In the genomic region with DNA sequence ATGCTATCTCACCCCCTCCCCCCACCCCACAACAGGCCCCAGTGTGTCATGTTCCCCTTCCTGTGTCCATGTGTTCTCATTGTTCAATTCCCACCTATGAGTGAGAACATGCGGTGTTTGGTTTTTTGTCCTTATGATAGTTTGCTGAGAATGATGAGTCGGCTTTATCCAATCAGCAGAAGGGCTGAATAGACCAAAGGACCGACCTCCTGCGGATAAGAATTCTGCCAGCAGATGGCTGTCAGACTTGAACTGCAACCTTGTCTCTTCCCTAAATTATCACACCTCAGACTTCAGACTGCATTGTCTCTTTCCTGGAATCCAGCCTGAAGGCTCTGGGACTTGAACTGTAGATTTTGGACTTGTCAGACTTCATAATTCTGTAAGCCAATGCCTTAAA, we compare ENCODE assay signal across 8 cellular contexts.
A peak's percentile ranks its signal among the peaks of the same experiment; 100 is the strongest.
DNase-seq lines count a peak whose midpoint lies in the region; ATAC-seq, FAIRE-seq and TF ChIP-seq lines count a peak whose summit lies in the region.
"Not testable (repeated sequence)": the region's sequence is repeated elsewhere in the genome, so short reads cannot be mapped to it uniquely, and the experiment has no call there.

No MANE protein-coding gene starts in this region.

- in situ Hi-C loops in HepG2 (cut with HindIII; ENCODE audit: extremely low pct_ligation_motif_present, low pct_unique_long_range_greater_than_20kb), result not testable (repeated sequence)

- H3K4me3 ChIP-seq in RWPE2 (ENCODE audit: severe bottlenecking); HepG2 (replicated peaks in 1 of 3; ENCODE audit: insufficient read depth in 1 of 3, low read depth in 2 of 3, low read length in 3 of 3): not testable (repeated sequence)

- not testable (repeated sequence) for TF ChIP-seq RAD21 in HepG2 (CRISPR knock-in tag; IDR thresholded peaks at IDR 0.05)

- H4K20me1 ChIP-seq in HepG2 (ENCODE audit: insufficient read depth, low read length), result not testable (repeated sequence)

- TF ChIP-seq CTCF in 22Rv1 (IDR thresholded peaks at IDR 0.05) (peak; percentile 21; the same call in 1 of the 2 replicates), VCaP (conservative IDR thresholded peaks at IDR 0.05) (peak; percentile 35), foreskin keratinocyte (conservative IDR thresholded peaks at IDR 0.05) (peak; percentile 27)
- TF ChIP-seq CTCF in RWPE2 (IDR thresholded peaks at IDR 0.05; ENCODE audit: poor library complexity, severe bottlenecking); HepG2 (CRISPR knock-in tag; IDR thresholded peaks at IDR 0.05): not testable (repeated sequence)

- H3K27me3 ChIP-seq in RWPE2 (ENCODE audit: insufficient read depth, poor library complexity, severe bottlenecking); foreskin keratinocyte; HepG2 (ENCODE audit: control insufficient read depth in 1 of 2, insufficient read depth in 2 of 2, low read length in 2 of 2): not testable (repeated sequence)

- POLR2A ChIA-PET in HepG2 (lab: Yijun Ruan, JAX), result not testable (repeated sequence)

- 15% methylated on average over 4 of the region's 4 CpGs for WGBS in HepG2 (ENCODE audit: low lambda C conversion rate)

- ATAC-seq in RWPE2 (ENCODE audit: low read depth) (peak; percentile 27; the same call in 1 of the 3 replicates), foreskin keratinocyte (peak; percentile 46)
- not testable (repeated sequence) for ATAC-seq in HepG2

- not testable (repeated sequence) for H3K9ac ChIP-seq in HepG2 (ENCODE audit: insufficient read depth, low read depth, low read length)

- H3K79me2 ChIP-seq in HepG2 (ENCODE audit: insufficient read depth, low read length), result not testable (repeated sequence)

- H2AFZ ChIP-seq in HepG2 (ENCODE audit: low read length), result not testable (repeated sequence)

- not testable (repeated sequence) for BruUV-seq in HepG2 (replicated peaks; lab: Mats Ljungman, UMichigan)

- TF ChIP-seq POLR2A in HepG2 (IDR thresholded peaks at IDR 0.05; ENCODE audit: insufficient read depth in 1 of 2, low read depth in 2 of 2, low read length in 2 of 2), result not testable (repeated sequence)

- H3K4me2 ChIP-seq in HepG2 (ENCODE audit: low read depth, low read length), result not testable (repeated sequence)

- intact Hi-C loops in HepG2 (cut with micrococcal nuclease; ENCODE audit: unreplicated experiment), result not testable (repeated sequence)

- not testable (repeated sequence) for H3K36me3 ChIP-seq in RWPE2 (ENCODE audit: low read depth); HepG2 (replicated peaks in 1 of 2; ENCODE audit: control insufficient read depth in 1 of 2, insufficient read depth in 2 of 2, low read length in 2 of 2)

- CTCF ChIA-PET in HepG2 (lab: Yijun Ruan, JAX; ENCODE audit: low intra/inter-chr PET ratio, low total read pairs), result not testable (repeated sequence)

- not testable (repeated sequence) for H3K9me3 ChIP-seq in RWPE2 (ENCODE audit: severe bottlenecking); HepG2 (ENCODE audit: low read length)

- not testable (repeated sequence) for TF ChIP-seq EP300 in HepG2 (IDR thresholded peaks at IDR 0.05; ENCODE audit: low read depth in 2 of 2, low read length in 2 of 2); HepG2 (CRISPR knock-in tag; IDR thresholded peaks at IDR 0.05; ENCODE audit: borderline replicate concordance)

- H3K4me1 ChIP-seq in RWPE2 (ENCODE audit: insufficient read depth, poor library complexity, severe bottlenecking); foreskin keratinocyte; HepG2 (ENCODE audit: insufficient read depth, low read length): not testable (repeated sequence)

- H3K27ac ChIP-seq in 22Rv1; RWPE2 (ENCODE audit: poor library complexity, severe bottlenecking); VCaP; foreskin keratinocyte; HepG2 (ENCODE audit: extremely low read length, insufficient read depth, low read length): not testable (repeated sequence)

- DNase-seq in DMS53 (lab: John Stamatoyannopoulos, UW), result peak; percentile 13
- peak; percentile 14 for DNase-seq in HT-29 (ENCODE audit: low spot score)
- peak; percentile 14 for DNase-seq in NCI-H524 treated with DMSO at 0.1 percent for 48 hours (lab: John Stamatoyannopoulos, UW)
- not testable (repeated sequence) for DNase-seq in RWPE2 (ENCODE audit: low spot score); HepG2 (ENCODE audit: low spot score)
- DNase-seq in foreskin keratinocyte, result peak in 1 of 2 donors; percentile 22

- not testable (repeated sequence) for FAIRE-seq in HepG2 (lab: Jason Lieb, UNC)

TF ChIP-seq in HepG2, 621 proteins besides CTCF, POLR2A, EP300 and RAD21:
- TF ChIP-seq MAFK (conservative IDR thresholded peaks at IDR 0.05 in 1 of 2, IDR thresholded peaks at IDR 0.05 in 1 of 2; ENCODE audit: low read length in 2 of 2), result peak in 1 of 2 experiments; percentile 57; a peak in 2 of 4 replicates
- TF ChIP-seq MAFF (IDR thresholded peaks at IDR 0.05; ENCODE audit: low read depth, low read length), result peak; percentile 50
TF ChIP-seq in HepG2: peak in this region for 2; not testable (repeated sequence) for 619.
